In genomic region chr2:169819106-169819505, GRCh38 we compare ENCODE assay signal across 13 cellular contexts. TPM values are rescaled to one million over a fixed set of nuclear protein-coding genes. Genes with fewer than 3 reads are reported as not detected.
A peak's percentile ranks its signal among the peaks of the same experiment; 100 is the strongest.
DNase-seq lines count a peak whose midpoint lies in the region; ATAC-seq, FAIRE-seq and TF ChIP-seq lines count a peak whose summit lies in the region.
"Had no signal": no experiment of that assay in that cellular context is flagged by ENCODE, and none has a peak within 500 bp of the region (broad histone marks: within the 10 kb centered on the region; RNA-seq: fewer than 3 reads in every experiment).

No MANE protein-coding gene starts in this region.

- no peaks in the 10 kb centered on the region for H4K20me1 ChIP-seq in astrocyte (ENCODE audit: insufficient read depth, low read length)

- H3K4me2 ChIP-seq in astrocyte (ENCODE audit: low read length) = no peak overlapping the region

- FAIRE-seq in astrocyte (lab: Jason Lieb, UNC) = no peak
- FAIRE-seq: colon, TTC549 had no signal

- intact Hi-C loops in CD8-positive, alpha-beta T cell (cut with DNase I, micrococcal nuclease) = no loop called here
- intact Hi-C loops in posterior cingulate gyrus (cut with DNase I) = no loop called here

- no peak overlapping the region for H2AFZ ChIP-seq in astrocyte (ENCODE audit: low read depth, low read length)

- peaks cover 69% of the 10 kb centered on the region for H3K36me3 Mint-ChIP-seq in CD8-positive, alpha-beta T cell
- H3K36me3 Mint-ChIP-seq in astrocyte (ENCODE audit: low read depth, unreplicated experiment) = peaks cover 23% of the 10 kb centered on the region

- H3K4me3 ChIP-seq in CD8-positive, alpha-beta T cell (ENCODE audit: low read depth, low read length) = no peak overlapping the region
- H3K4me3 ChIP-seq in HEK293 (ENCODE audit: low read depth, low read length) (no peak overlapping the region), astrocyte (ENCODE audit: insufficient read depth, low read depth, low read length) (no peak overlapping the region)

- ATAC-seq in CD8-positive, alpha-beta T cell = no peak

- peaks cover 54% of the 10 kb centered on the region for H3K4me1 Mint-ChIP-seq in CD8-positive, alpha-beta T cell (ENCODE audit: low read depth)
- H3K4me1 Mint-ChIP-seq in astrocyte (ENCODE audit: low read depth, unreplicated experiment) = peaks cover 42% of the 10 kb centered on the region

- no peak for DNase-seq in CD8-positive, alpha-beta T cell
- DNase-seq in astrocyte (ENCODE audit: low read depth) = no peak
- peak; percentile 83 for DNase-seq in iris pigment epithelial cell (ENCODE audit: low read depth)
- DNase-seq in NCI-H2107 (lab: John Stamatoyannopoulos, UW) = no peak
- DNase-seq in posterior cingulate gyrus = no peak
- DNase-seq in NCI-H510A treated with DMSO at 0.1 percent for 48 hours (lab: John Stamatoyannopoulos, UW) = no peak
- DNase-seq: Calu3; Karpas-422; stimulated activated CD4-positive, alpha-beta T cell treated with anti-CD3 and anti-CD28 coated beads, Interleukin-4, amount 100 ng/mL, for 1 hour had no signal

- no peak for TF ChIP-seq CTCF in CD8-positive, alpha-beta T cell (IDR thresholded peaks at IDR 0.05)
- TF ChIP-seq CTCF in HEK293 (tag by site-specific recombination; IDR thresholded peaks at IDR 0.05) (no peak), astrocyte (IDR thresholded peaks at IDR 0.05; ENCODE audit: insufficient read depth, low read depth, low read length) (no peak)

- peaks cover 24% of the 10 kb centered on the region for H3K4me1 ChIP-seq in CD8-positive, alpha-beta T cell (ENCODE audit: insufficient read depth, low read length)
- H3K4me1 ChIP-seq in HEK293 (ENCODE audit: control insufficient read depth, insufficient read depth, low read length) (no peaks in the 10 kb centered on the region; the same call in 1 of the 2 replicates), astrocyte (ENCODE audit: insufficient read depth, low read length) (peaks cover 16% of the 10 kb centered on the region)

- no peaks in the 10 kb centered on the region for H3K9me3 Mint-ChIP-seq in CD8-positive, alpha-beta T cell
- H3K9me3 Mint-ChIP-seq in astrocyte (ENCODE audit: unreplicated experiment) = peaks cover 12% of the 10 kb centered on the region

- H3K79me2 ChIP-seq in astrocyte (ENCODE audit: insufficient read depth, low read length) = peaks cover 25% of the 10 kb centered on the region

- H3K27me3 Mint-ChIP-seq in CD8-positive, alpha-beta T cell (ENCODE audit: low read depth) = no peaks in the 10 kb centered on the region
- no peaks in the 10 kb centered on the region for H3K27me3 Mint-ChIP-seq in astrocyte (ENCODE audit: low read depth, unreplicated experiment)
- H3K27me3 Mint-ChIP-seq: progenitor cell of endocrine pancreas had no signal

- no peak overlapping the region for H3K9ac ChIP-seq in astrocyte (ENCODE audit: low read length)

- H3K27me3 ChIP-seq in CD8-positive, alpha-beta T cell (ENCODE audit: insufficient read depth, low read length) = no peaks in the 10 kb centered on the region
- H3K27me3 ChIP-seq in astrocyte (ENCODE audit: insufficient read depth, low read length) = no peaks in the 10 kb centered on the region

- H3K4me3 Mint-ChIP-seq in CD8-positive, alpha-beta T cell = no peak overlapping the region
- H3K4me3 Mint-ChIP-seq in astrocyte (ENCODE audit: unreplicated experiment) = no peak overlapping the region

- CTCF ChIA-PET in CD8-positive, alpha-beta T cell (lab: Charles Lee) = no interaction called here
- CTCF ChIA-PET in HEK293 (lab: Yijun Ruan, JAX) = interaction anchor here (0.6 to 0.8 kb wide), 2 partner anchors 82 to 993 kb away, joined by 3 to 4 read pairs; no protein-coding TSS in a partner anchor

- H3K36me3 ChIP-seq in CD8-positive, alpha-beta T cell (ENCODE audit: insufficient read depth, low read length) = peaks cover 12% of the 10 kb centered on the region
- H3K36me3 ChIP-seq in HEK293 (ENCODE audit: control insufficient read depth in 2 of 2, insufficient read depth in 1 of 2, low read length in 2 of 2) = peaks cover 20 to 60% of the 10 kb centered on the region in 2 experiments
- H3K36me3 ChIP-seq in astrocyte (ENCODE audit: insufficient read depth, low read length) = peaks cover 8% of the 10 kb centered on the region

- POLR2A ChIA-PET in CD8-positive, alpha-beta T cell (lab: Charles Lee) = interaction anchor here (1.4 kb wide), 1 partner anchor 8 kb away, joined by 3 read pairs; the partner anchor contains the start of gene UBR3
- POLR2A ChIA-PET in HEK293 (lab: Yijun Ruan, JAX) = no interaction called here

- no peaks in the 10 kb centered on the region for H3K9me3 ChIP-seq in CD8-positive, alpha-beta T cell (ENCODE audit: low read length)
- H3K9me3 ChIP-seq in HEK293 (ENCODE audit: control insufficient read depth, insufficient read depth, low read depth, low read length) (no peaks in the 10 kb centered on the region), astrocyte (ENCODE audit: insufficient read depth, low read depth, low read length) (no peaks in the 10 kb centered on the region)

- peak overlapping the region; percentile 58 for H3K27ac Mint-ChIP-seq in CD8-positive, alpha-beta T cell
- H3K27ac Mint-ChIP-seq in astrocyte (ENCODE audit: unreplicated experiment) = peak overlapping the region; percentile 47
- H3K27ac Mint-ChIP-seq: progenitor cell of endocrine pancreas had no signal

- peak overlapping the region; percentile 6 for H3K27ac ChIP-seq in CD8-positive, alpha-beta T cell (ENCODE audit: low read depth, low read length)
- H3K27ac ChIP-seq in HEK293 (ENCODE audit: extremely low read depth, low read depth, low read length) = no peak overlapping the region
- no peak overlapping the region for H3K27ac ChIP-seq in astrocyte (ENCODE audit: low read depth, low read length)

TF ChIP-seq in HEK293, 187 proteins besides CTCF, POLR2A, EP300 and RAD21:
- no peak for TF ChIP-seq MZF1 (tag by site-specific recombination; IDR thresholded peaks at IDR 0.05; ENCODE audit: borderline replicate concordance)
- peak; percentile 59 for TF ChIP-seq PRDM6 (tag by site-specific recombination; IDR thresholded peaks at IDR 0.05)
- TF ChIP-seq KLF8 (tag by site-specific recombination; IDR thresholded peaks at IDR 0.05) = no peak
- 0 out of 2 replicates have a peak, but pooled peaks have one; percentile 33 for TF ChIP-seq ZSCAN16 (tag by site-specific recombination; IDR thresholded peaks at IDR 0.05)
- no peak for TF ChIP-seq ZNF175 (tag by site-specific recombination; IDR thresholded peaks at IDR 0.05)
- TF ChIP-seq ZNF366 (tag by site-specific recombination; conservative IDR thresholded peaks at IDR 0.05) = no peak
- no peak for TF ChIP-seq BCL11A (tag by site-specific recombination; IDR thresholded peaks at IDR 0.05; ENCODE audit: low read depth)
- TF ChIP-seq HOXC10 (CRISPR knock-in tag; IDR thresholded peaks at IDR 0.05) = no peak
- no peak for TF ChIP-seq ZNF202 (tag by site-specific recombination; IDR thresholded peaks at IDR 0.05; ENCODE audit: borderline replicate concordance)

RNA-seq across cellular contexts. Expression of gene METTL5, which starts 5.6 kb away (rescaled TPM):
- total RNA-seq in CD8-positive, alpha-beta T cell = 10 to 100 TPM; 13.7 to 15.8 TPM
- total RNA-seq in astrocyte = 52.3 and 55.7 TPM in 2 replicates

RNA-seq across cellular contexts. Expression of gene UBR3, which starts 8.1 kb away (rescaled TPM):
- total RNA-seq in CD8-positive, alpha-beta T cell = 10 to 100 TPM; 23.2 to 24.4 TPM
- 18.7 and 23.9 TPM in 2 replicates for total RNA-seq in astrocyte

RNA-seq across cellular contexts. Expression of gene SSB, which starts 20.4 kb away (rescaled TPM):
- 100 to 1,000 TPM; 150 to 170 TPM for total RNA-seq in CD8-positive, alpha-beta T cell
- 151 and 176 TPM in 2 replicates for total RNA-seq in astrocyte
